In genomic region chr5:100430268-100430900, GRCh38 we compare ENCODE assay signal across 8 cellular contexts.
A peak's percentile ranks its signal among the peaks of the same experiment; 100 is the strongest.
DNase-seq lines count a peak whose midpoint lies in the region; ATAC-seq lines count a peak whose summit lies in the region.

No MANE protein-coding gene starts in this region.

- peak; percentile 51 for DNase-seq in GM03348 (ENCODE audit: low spot score)
- peak; percentile 19 for DNase-seq in HPDE6-E6E7 (ENCODE audit: extremely low spot score)
- peak in 4 of 5 donors; percentile 3 to 26 (median 19) for DNase-seq in T-helper 1 cell
- DNase-seq in T47D (ENCODE audit: low read depth in 1 of 2, low spot score in 1 of 2): peak; percentile 22 to 67
- peak; percentile 26 to 32 for DNase-seq in left colon
- DNase-seq in stimulated activated CD8-positive, alpha-beta memory T cell treated with anti-CD3 and anti-CD28 coated beads, Interleukin-15, amount 100 ng/mL, for 1 hour (ENCODE audit: low read depth): peak; percentile 26
- no peak for DNase-seq in NCI-H345 (lab: John Stamatoyannopoulos, UW)

- in situ Hi-C loops in T47D (cut with HindIII; ENCODE audit: low pct_unique_long_range_greater_than_20kb, low sequenced_read_pairs): no loop called here

- peak; percentile 87 for ATAC-seq in GM21360 (IDR thresholded peaks at IDR 0.05; ENCODE audit: unreplicated experiment)
- ATAC-seq in left colon: no peak

- intact Hi-C loops in left colon (cut with DNase I, micrococcal nuclease): no loop called here
